In genomic region chr1:57124170-57124569, GRCh38 we compare ENCODE assay signal across 25 cellular contexts.
"Had no signal": no experiment of that assay in that cellular context is flagged by ENCODE, and none has a peak within 500 bp of the region (broad histone marks: within the 10 kb centered on the region; RNA-seq: fewer than 3 reads in every experiment).

No MANE protein-coding gene starts in this region.

- H3K27me3 ChIP-seq: cardiac muscle cell, MG63 had no signal

- H3K4me2 ChIP-seq: PC-9 had no signal

- H3K9me3 ChIP-seq: MG63 had no signal

- ATAC-seq: activated CD8-positive, alpha-beta T cell treated with anti-CD3 and anti-CD28 coated beads, Interleukin-2, amount 10 ng/mL, durations not matched to agents 7 days and 5 days; T-helper 17 cell; WTC11 had no signal

- H3K4me3 ChIP-seq: cardiac muscle cell, MG63, PC-9 had no signal

- DNase-seq: activated CD4-positive, alpha-beta T cell treated with anti-CD3 and anti-CD28 coated beads, Interleukin-2, amount 10 ng/mL, durations not matched to agents 7 days and 5 days; activated CD8-positive, alpha-beta T cell treated with anti-CD3 and anti-CD28 coated beads, Interleukin-2, amount 10 ng/mL, durations not matched to agents 7 days and 5 days; activated effector memory CD4-positive, alpha-beta T cell treated with Interleukin-2 at 50 U/mL for 16 hours; activated naive CD4-positive, alpha-beta T cell treated with anti-CD3 and anti-CD28 coated beads, Interleukin-2, amount 10 ng/mL, durations not matched to agents 7 days and 5 days; activated naive CD8-positive, alpha-beta T cell treated with anti-CD3 and anti-CD28 coated beads, Interleukin-2, amount 50 U/mL, for 24 hours; activated T-cell treated with anti-CD3 and anti-CD28 coated beads, Interleukin-2, amount 50 U/mL, for 4 hours; Kasumi-1; KG1; MG63; NCI-H1048; NCI-H1105 treated with DMSO at 0.1 percent for 48 hours; NCI-H1436 treated with DMSO at 0.1 percent for 48 hours; NCI-H1694 treated with DMSO at 0.1 percent for 48 hours; NCI-H2029; NCI-H345; NCI-H524 treated with DMSO at 0.1 percent for 48 hours; PC-9; Right ventricle myocardium superior; T-helper 17 cell had no signal

- H3K4me3 Mint-ChIP-seq: activated CD4-positive, alpha-beta T cell treated with anti-CD3 and anti-CD28 coated beads for 36 hours; activated CD4-positive, alpha-beta T cell treated with anti-CD3 and anti-CD28 coated beads, Interleukin-2, amount 10 ng/mL, durations not matched to agents 7 days and 5 days; activated CD8-positive, alpha-beta T cell treated with anti-CD3 and anti-CD28 coated beads, Interleukin-2, amount 10 ng/mL, durations not matched to agents 7 days and 5 days; activated naive CD4-positive, alpha-beta T cell treated with anti-CD3 and anti-CD28 coated beads, Interleukin-2, amount 10 ng/mL, durations not matched to agents 7 days and 5 days; activated naive CD8-positive, alpha-beta T cell; activated naive CD8-positive, alpha-beta T cell treated with anti-CD3 and anti-CD28 coated beads, Interleukin-2, amount 50 U/mL, for 24 hours; activated T-cell treated with anti-CD3 and anti-CD28 coated beads, Interleukin-2, amount 50 U/mL, for 4 hours; activated T-helper 1 cell treated with anti-CD3 and anti-CD28 coated beads, Interleukin-12 subunit alpha, Interleukin-12 subunit beta, Interleukin-2, Interleukin-4 antibody, amounts not matched to agents 30 ng/mL and 10 ng/mL and 1 ng/mL, durations not matched to agents 14 hours and 24 hours and 36 hours; brain; T-helper 17 cell; WTC11 had no signal

- H3K9me3 Mint-ChIP-seq: activated CD4-positive, alpha-beta T cell treated with anti-CD3 and anti-CD28 coated beads, Interleukin-2, amount 10 ng/mL, durations not matched to agents 7 days and 5 days; activated naive CD4-positive, alpha-beta T cell treated with anti-CD3 and anti-CD28 coated beads, Interleukin-2, amount 10 ng/mL, durations not matched to agents 7 days and 5 days; activated naive CD8-positive, alpha-beta T cell treated with anti-CD3 and anti-CD28 coated beads, Interleukin-2, amount 50 U/mL, for 24 hours; activated T-cell treated with anti-CD3 and anti-CD28 coated beads, Interleukin-2, amount 50 U/mL, for 4 hours; activated T-helper 1 cell treated with anti-CD3 and anti-CD28 coated beads, Interleukin-12 subunit alpha, Interleukin-12 subunit beta, Interleukin-2, Interleukin-4 antibody, amounts not matched to agents 30 ng/mL and 10 ng/mL and 1 ng/mL, durations not matched to agents 14 hours and 24 hours and 36 hours; brain; WTC11 had no signal

- H3K27ac ChIP-seq: cardiac muscle cell, PC-9 had no signal

- H2AFZ ChIP-seq: PC-9 had no signal

- H3K36me3 Mint-ChIP-seq: activated naive CD4-positive, alpha-beta T cell treated with anti-CD3 and anti-CD28 coated beads, Interleukin-2, amount 10 ng/mL, durations not matched to agents 7 days and 5 days; activated naive CD8-positive, alpha-beta T cell; brain; WTC11 had no signal

- H3K27ac Mint-ChIP-seq: activated CD4-positive, alpha-beta T cell treated with anti-CD3 and anti-CD28 coated beads for 36 hours; activated CD4-positive, alpha-beta T cell treated with anti-CD3 and anti-CD28 coated beads, Interleukin-2, amount 10 ng/mL, durations not matched to agents 7 days and 5 days; activated CD8-positive, alpha-beta T cell treated with anti-CD3 and anti-CD28 coated beads, Interleukin-2, amount 10 ng/mL, durations not matched to agents 7 days and 5 days; activated naive CD4-positive, alpha-beta T cell treated with anti-CD3 and anti-CD28 coated beads, Interleukin-2, amount 10 ng/mL, durations not matched to agents 7 days and 5 days; activated naive CD8-positive, alpha-beta T cell; activated naive CD8-positive, alpha-beta T cell treated with anti-CD3 and anti-CD28 coated beads, Interleukin-2, amount 50 U/mL, for 24 hours; activated T-helper 1 cell treated with anti-CD3 and anti-CD28 coated beads, Interleukin-12 subunit alpha, Interleukin-12 subunit beta, Interleukin-2, Interleukin-4 antibody, amounts not matched to agents 30 ng/mL and 10 ng/mL and 1 ng/mL, durations not matched to agents 14 hours and 24 hours and 36 hours; T-helper 17 cell; WTC11 had no signal

- H3K4me1 Mint-ChIP-seq: activated CD4-positive, alpha-beta T cell treated with anti-CD3 and anti-CD28 coated beads for 36 hours; activated CD4-positive, alpha-beta T cell treated with anti-CD3 and anti-CD28 coated beads, Interleukin-2, amount 10 ng/mL, durations not matched to agents 7 days and 5 days; activated naive CD4-positive, alpha-beta T cell treated with anti-CD3 and anti-CD28 coated beads, Interleukin-2, amount 10 ng/mL, durations not matched to agents 7 days and 5 days; activated naive CD8-positive, alpha-beta T cell treated with anti-CD3 and anti-CD28 coated beads, Interleukin-2, amount 50 U/mL, for 24 hours; WTC11 had no signal

- H3K36me3 ChIP-seq: cardiac muscle cell, MG63 had no signal

- H3K27me3 Mint-ChIP-seq: activated CD4-positive, alpha-beta T cell treated with anti-CD3 and anti-CD28 coated beads, Interleukin-2, amount 10 ng/mL, durations not matched to agents 7 days and 5 days; activated naive CD4-positive, alpha-beta T cell treated with anti-CD3 and anti-CD28 coated beads, Interleukin-2, amount 10 ng/mL, durations not matched to agents 7 days and 5 days; activated naive CD8-positive, alpha-beta T cell; T-helper 17 cell had no signal
